Comparison of ENCODE assay signal across 8 cellular contexts in the genomic region with DNA sequence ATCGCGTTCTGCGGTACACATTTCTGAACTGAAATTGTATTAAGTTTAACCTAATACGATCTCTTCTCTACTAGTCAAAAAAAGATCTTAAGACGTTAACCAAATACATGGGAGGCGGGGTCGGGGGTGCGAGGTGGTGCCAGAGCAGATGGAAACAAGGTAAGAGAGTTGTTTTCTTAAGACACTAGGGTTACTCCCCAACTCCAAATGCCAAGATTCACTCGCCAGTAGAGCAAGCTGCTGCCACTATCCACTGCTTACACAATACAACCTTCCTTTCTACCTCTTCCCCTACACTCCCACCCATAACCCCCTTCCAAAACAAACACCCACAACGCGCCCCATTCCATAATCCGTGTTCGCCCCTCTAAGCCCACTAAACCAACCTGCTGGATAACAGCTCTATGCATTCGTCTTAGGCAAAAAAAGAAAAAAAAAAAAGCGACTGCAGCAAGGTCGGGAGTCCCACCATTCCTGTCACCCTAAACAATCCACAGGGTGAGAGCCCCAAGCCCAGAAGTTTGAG. TPM values are rescaled to one million over a fixed set of nuclear protein-coding genes. Genes with fewer than 3 reads are reported as not detected.
DNase-seq lines count a peak whose midpoint lies in the region; ATAC-seq and TF ChIP-seq lines count a peak whose summit lies in the region.

No MANE protein-coding gene starts in this region.

- no peak for ATAC-seq in activated CD8-positive, alpha-beta memory T cell treated with anti-CD3 and anti-CD28 coated beads, Interleukin-2, amount 10 ng/mL, durations not matched to agents 7 days and 5 days
- ATAC-seq in memory B cell (ENCODE audit: low read depth) (no peak), GM18867 (IDR thresholded peaks at IDR 0.05; ENCODE audit: unreplicated experiment) (no peak), HG02970 (IDR thresholded peaks at IDR 0.05; ENCODE audit: low FRiP score, unreplicated experiment) (no peak)

- H3K36me3 Mint-ChIP-seq in activated CD8-positive, alpha-beta memory T cell treated with anti-CD3 and anti-CD28 coated beads, Interleukin-2, amount 10 ng/mL, durations not matched to agents 7 days and 5 days = peaks cover 3% of the 10 kb centered on the region
- H3K36me3 Mint-ChIP-seq in memory B cell = no peaks in the 10 kb centered on the region
- H3K36me3 Mint-ChIP-seq in type B pancreatic cell = no peaks in the 10 kb centered on the region

- peaks cover 18% of the 10 kb centered on the region for H3K4me1 Mint-ChIP-seq in activated CD8-positive, alpha-beta memory T cell treated with anti-CD3 and anti-CD28 coated beads, Interleukin-2, amount 10 ng/mL, durations not matched to agents 7 days and 5 days
- H3K4me1 Mint-ChIP-seq in memory B cell = peaks cover 26% of the 10 kb centered on the region
- H3K4me1 Mint-ChIP-seq in type B pancreatic cell (ENCODE audit: unreplicated experiment) = peaks cover 12% of the 10 kb centered on the region

- CTCF ChIA-PET in activated CD8-positive, alpha-beta memory T cell treated with anti-CD3 and anti-CD28 coated beads, Interleukin-2, amount 10 ng/mL, durations not matched to agents 7 days and 5 days (lab: Charles Lee) = interaction anchor here (1.5 kb wide), 1 partner anchor 164 kb away, joined by 3 read pairs; no protein-coding TSS in a partner anchor

- no peaks in the 10 kb centered on the region for H3K9me3 Mint-ChIP-seq in activated CD8-positive, alpha-beta memory T cell treated with anti-CD3 and anti-CD28 coated beads, Interleukin-2, amount 10 ng/mL, durations not matched to agents 7 days and 5 days (ENCODE audit: low read depth)
- H3K9me3 Mint-ChIP-seq in memory B cell = no peaks in the 10 kb centered on the region
- H3K9me3 Mint-ChIP-seq in type B pancreatic cell = no peaks in the 10 kb centered on the region

- TF ChIP-seq CTCF in type B pancreatic cell (conservative IDR thresholded peaks at IDR 0.05) = no peak

- H3K27me3 Mint-ChIP-seq in activated CD8-positive, alpha-beta memory T cell treated with anti-CD3 and anti-CD28 coated beads, Interleukin-2, amount 10 ng/mL, durations not matched to agents 7 days and 5 days = peaks cover 21% of the 10 kb centered on the region
- no peaks in the 10 kb centered on the region for H3K27me3 Mint-ChIP-seq in memory B cell
- peaks cover 17% of the 10 kb centered on the region for H3K27me3 Mint-ChIP-seq in type B pancreatic cell

- peak overlapping the region; percentile 85 for H3K27ac Mint-ChIP-seq in activated CD8-positive, alpha-beta memory T cell treated with anti-CD3 and anti-CD28 coated beads, Interleukin-2, amount 10 ng/mL, durations not matched to agents 7 days and 5 days
- H3K27ac Mint-ChIP-seq in memory B cell = peak overlapping the region; percentile 93
- H3K27ac Mint-ChIP-seq in type B pancreatic cell = peak overlapping the region; percentile 94

- peak overlapping the region; percentile 92 for H3K4me3 Mint-ChIP-seq in activated CD8-positive, alpha-beta memory T cell treated with anti-CD3 and anti-CD28 coated beads, Interleukin-2, amount 10 ng/mL, durations not matched to agents 7 days and 5 days
- peak overlapping the region; percentile 84 for H3K4me3 Mint-ChIP-seq in memory B cell
- H3K4me3 Mint-ChIP-seq in type B pancreatic cell = peak overlapping the region; percentile 99

- peak; percentile 51 for DNase-seq in activated CD8-positive, alpha-beta memory T cell treated with anti-CD3 and anti-CD28 coated beads, Interleukin-2, amount 10 ng/mL, durations not matched to agents 7 days and 5 days
- no peak for DNase-seq in activated CD8-positive, alpha-beta memory T cell treated with anti-CD3 and anti-CD28 coated beads for 24 hours
- peak; percentile 40 for DNase-seq in RKO (ENCODE audit: low spot score)
- peak; percentile 7 for DNase-seq in cerebellum (ENCODE audit: low spot score)
- no peak for DNase-seq in memory B cell (ENCODE audit: low spot score in 2 of 2)
- DNase-seq in type B pancreatic cell (ENCODE audit: extremely low spot score, unreplicated experiment) = no peak

RNA-seq across cellular contexts. Expression of gene LCORL, which starts 1.3 kb away (rescaled TPM):
- total RNA-seq in activated CD8-positive, alpha-beta memory T cell treated with anti-CD3 and anti-CD28 coated beads, Interleukin-2, amount 10 ng/mL, durations not matched to agents 7 days and 5 days = 10 to 100 TPM; 13.8 to 20.9 TPM
- total RNA-seq in cerebellum = 70.1 TPM
- total RNA-seq in type B pancreatic cell (ENCODE audit: low replicate concordance) = 16.1 and 20.8 TPM in 2 replicates

Comparison
In these comparisons a context has a peak if more than half of its experiments do, and no peak if none do; other contexts are left out.
1. DNase-seq: peak in activated CD8-positive, alpha-beta memory T cell treated with anti-CD3 and anti-CD28 coated beads, Interleukin-2, amount 10 ng/mL, durations not matched to agents 7 days and 5 days (single experiment), RKO (single experiment) and cerebellum (single experiment); none in activated CD8-positive, alpha-beta memory T cell treated with anti-CD3 and anti-CD28 coated beads for 24 hours (single experiment), memory B cell (0 of 2) and type B pancreatic cell (single experiment).
2. Peak in every context shown above with its lines, with median percentiles within 50 percentile points of each other: H3K27ac Mint-ChIP-seq and H3K4me3 Mint-ChIP-seq.